20 cellular contexts compared by ENCODE assay signal in genomic region chr11:94747136-94748110, GRCh38. TPM values are rescaled to one million over a fixed set of nuclear protein-coding genes. Genes with fewer than 3 reads are reported as not detected.
DNase-seq lines count a peak whose midpoint lies in the region; ATAC-seq and TF ChIP-seq lines count a peak whose summit lies in the region.
"Had no signal": no experiment of that assay in that cellular context is flagged by ENCODE, and none has a peak within 500 bp of the region (broad histone marks: within the 10 kb centered on the region; RNA-seq: fewer than 3 reads in every experiment).

No MANE protein-coding gene starts in this region.

- in situ Hi-C loops in Panc1 (cut with HindIII; ENCODE audit: low pct_unique_long_range_greater_than_20kb, low sequenced_read_pairs): no loop called here

- H3K4me3 Mint-ChIP-seq in progenitor cell of endocrine pancreas (ENCODE audit: low read depth): no peak overlapping the region
- H3K4me3 Mint-ChIP-seq: activated CD8-positive, alpha-beta memory T cell treated with anti-CD3 and anti-CD28 coated beads, Interleukin-2, amount 10 ng/mL, durations not matched to agents 7 days and 5 days; B cell; naive B cell had no signal

- H3K36me3 Mint-ChIP-seq in progenitor cell of endocrine pancreas (ENCODE audit: insufficient read depth): no peaks in the 10 kb centered on the region
- H3K36me3 Mint-ChIP-seq: activated CD8-positive, alpha-beta memory T cell treated with anti-CD3 and anti-CD28 coated beads, Interleukin-2, amount 10 ng/mL, durations not matched to agents 7 days and 5 days; naive B cell had no signal

- TF ChIP-seq CTCF in Panc1 (IDR thresholded peaks at IDR 0.05): no peak
- TF ChIP-seq CTCF in esophagus squamous epithelium (IDR thresholded peaks at IDR 0.05): no peak
- TF ChIP-seq CTCF in progenitor cell of endocrine pancreas (IDR thresholded peaks at IDR 0.05; ENCODE audit: unreplicated experiment): no peak

- peak; percentile 75 for ATAC-seq in Panc1
- ATAC-seq in GM21619 (IDR thresholded peaks at IDR 0.05; ENCODE audit: unreplicated experiment): no peak
- ATAC-seq: activated CD8-positive, alpha-beta memory T cell treated with anti-CD3 and anti-CD28 coated beads, Interleukin-2, amount 10 ng/mL, durations not matched to agents 7 days and 5 days had no signal

- CTCF ChIA-PET in Panc1 (lab: Charles Lee): no interaction called here

- no peak for TF ChIP-seq POLR2A in esophagus squamous epithelium (IDR thresholded peaks at IDR 0.05)

- H3K36me3 ChIP-seq in Panc1 (ENCODE audit: control insufficient read depth, insufficient read depth, low read length) (no peaks in the 10 kb centered on the region), esophagus squamous epithelium (no peaks in the 10 kb centered on the region)

- BruUV-seq in Panc1 (replicated peaks; lab: Mats Ljungman, UMichigan): no TSS peak

- H3K4me3 ChIP-seq in Panc1 (ENCODE audit: low read depth in 2 of 2, low read length in 2 of 2) (no peak overlapping the region), esophagus squamous epithelium (no peak overlapping the region)
- H3K4me3 ChIP-seq: coronary artery had no signal

- no peaks in the 10 kb centered on the region for H3K27me3 ChIP-seq in Panc1 (ENCODE audit: control insufficient read depth, insufficient read depth, low read length)
- no peaks in the 10 kb centered on the region for H3K27me3 ChIP-seq in esophagus squamous epithelium

- 44 to 53% methylated on average over 4 of the region's 4 CpGs for whole genome bisulfite sequencing in esophagus squamous epithelium, 2 donors

- peaks cover 38% of the 10 kb centered on the region for H3K4me1 Mint-ChIP-seq in progenitor cell of endocrine pancreas (ENCODE audit: low read depth)
- H3K4me1 Mint-ChIP-seq: activated CD8-positive, alpha-beta memory T cell treated with anti-CD3 and anti-CD28 coated beads, Interleukin-2, amount 10 ng/mL, durations not matched to agents 7 days and 5 days; B cell; naive B cell had no signal

- peak overlapping the region; percentile 83 for H3K27ac Mint-ChIP-seq in progenitor cell of endocrine pancreas
- H3K27ac Mint-ChIP-seq: activated CD8-positive, alpha-beta memory T cell treated with anti-CD3 and anti-CD28 coated beads, Interleukin-2, amount 10 ng/mL, durations not matched to agents 7 days and 5 days; B cell had no signal

- no peaks in the 10 kb centered on the region for H3K9me3 Mint-ChIP-seq in progenitor cell of endocrine pancreas (ENCODE audit: low read depth)
- H3K9me3 Mint-ChIP-seq: naive B cell had no signal

- H3K9me3 ChIP-seq in Panc1 (ENCODE audit: control insufficient read depth, insufficient read depth, low read depth, low read length) (no peaks in the 10 kb centered on the region), esophagus squamous epithelium (no peaks in the 10 kb centered on the region)

- intact Hi-C loops in Panc1 (cut with micrococcal nuclease; ENCODE audit: unreplicated experiment): no loop called here
- intact Hi-C loops in esophagus squamous epithelium (cut with DNase I): no loop called here

- H3K4me1 ChIP-seq in Panc1 (ENCODE audit: control insufficient read depth, insufficient read depth, low read length) (peaks cover 16% of the 10 kb centered on the region), esophagus squamous epithelium (peaks cover 17 to 72% (median 46%) of the 10 kb centered on the region in 3 donors)

- H3K27ac ChIP-seq in Panc1 (ENCODE audit: low read length) (peak overlapping the region; percentile 18; the same call in 1 of the 2 replicates), esophagus squamous epithelium (peak overlapping the region; percentile 56 to 85 (median 68))
- H3K27ac ChIP-seq: coronary artery, HL-60 had no signal

- H3K27me3 Mint-ChIP-seq in progenitor cell of endocrine pancreas: peaks cover 5% of the 10 kb centered on the region

- DNase-seq in ELR (ENCODE audit: low read depth): peak; percentile 83
- DNase-seq in Panc1 (ENCODE audit: low read depth, low spot score): no peak
- no peak for DNase-seq in esophagus squamous epithelium (lab: John Stamatoyannopoulos, UW)
- no peak for DNase-seq in progenitor cell of endocrine pancreas (ENCODE audit: low spot score, unreplicated experiment)
- no peak for DNase-seq in NOMO-1 treated with dmso at 0.1 percent for 144 hours (lab: John Stamatoyannopoulos, UW; ENCODE audit: unreplicated experiment)
- DNase-seq in GOT3 (lab: John Stamatoyannopoulos, UW): no peak
- no peak for DNase-seq in NOMO-1 (lab: John Stamatoyannopoulos, UW; ENCODE audit: unreplicated experiment in 2 of 2)
- DNase-seq: activated CD8-positive, alpha-beta memory T cell treated with anti-CD3 and anti-CD28 coated beads, Interleukin-2, amount 10 ng/mL, durations not matched to agents 7 days and 5 days; activated effector memory CD4-positive, alpha-beta T cell treated with anti-CD3 and anti-CD28 coated beads, Interleukin-2, amount 50 U/mL, for 16 hours; anterior cingulate cortex; DMS79 treated with DMSO at 0.1 percent for 48 hours; Karpas-422; naive B cell; NCI-H1694; NCI-H524 treated with DMSO at 0.1 percent for 48 hours; substantia nigra had no signal

- POLR2A ChIA-PET in Panc1 (lab: Charles Lee): no interaction called here

RNA-seq across cellular contexts. Expression of gene AMOTL1, which starts 20.7 kb away (rescaled TPM):
- total RNA-seq in Panc1 (2021; ENCODE audit: unreplicated experiment) (16.0 TPM), esophagus squamous epithelium (10 to 100 TPM; 47.2 to 91.6 (median 66.9) TPM), progenitor cell of endocrine pancreas (44.8 and 45.8 TPM in 2 replicates)
- 9.2 TPM for polyA plus RNA-seq in Panc1 (2012; ENCODE audit: insufficient read length)
